ENCODE assay signal across 14 cellular contexts in the genomic region with DNA sequence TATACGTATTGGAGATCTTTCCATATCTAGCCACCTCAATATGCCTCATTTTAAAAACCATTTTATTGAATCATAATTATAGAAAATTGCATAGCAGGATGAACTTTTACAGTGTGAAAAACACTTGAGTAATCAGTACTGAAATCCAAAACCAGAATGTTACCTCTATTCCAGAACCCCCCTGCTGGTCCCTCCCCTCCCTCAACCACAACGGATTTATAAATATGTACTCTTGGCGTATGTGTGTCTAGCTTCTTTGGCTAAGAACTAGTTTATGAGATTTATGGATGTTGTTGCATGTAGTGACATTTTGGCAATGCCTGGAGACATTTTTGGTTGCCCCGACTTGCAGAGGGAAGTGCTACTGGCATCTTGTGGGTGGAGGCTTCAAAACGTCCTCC. TPM values are rescaled to one million over a fixed set of nuclear protein-coding genes. Genes with fewer than 3 reads are reported as not detected.
DNase-seq lines count a peak whose midpoint lies in the region; ATAC-seq, FAIRE-seq and TF ChIP-seq lines count a peak whose summit lies in the region.
"Had no signal": no experiment of that assay in that cellular context is flagged by ENCODE, and none has a peak within 500 bp of the region (broad histone marks: within the 10 kb centered on the region; RNA-seq: fewer than 3 reads in every experiment).

No MANE protein-coding gene starts in this region.

- H3K27ac ChIP-seq in muscle layer of colon (ENCODE audit: low read depth, low read length) (peak overlapping the region; percentile 59), small intestine (ENCODE audit: low read depth in 1 of 2, low read length in 1 of 2) (no peak overlapping the region)

- H3K4me1 ChIP-seq in muscle layer of colon (ENCODE audit: insufficient read depth, low read length) (peaks cover 33% of the 10 kb centered on the region), small intestine (ENCODE audit: control insufficient read depth in 2 of 2, insufficient read depth in 1 of 2, low read depth in 1 of 2, low read length in 1 of 2) (peaks cover 0 to 3% of the 10 kb centered on the region in 2 donors)

- in situ Hi-C loops in astrocyte of the spinal cord (cut with HindIII; ENCODE audit: low sequenced_read_pairs), result no loop called here

- H3K9me3 ChIP-seq in muscle layer of colon (ENCODE audit: low read length) (no peaks in the 10 kb centered on the region), small intestine (ENCODE audit: control insufficient read depth, low read depth) (no peaks in the 10 kb centered on the region)

- no peak for TF ChIP-seq CTCF in astrocyte of the spinal cord (IDR thresholded peaks at IDR 0.05; ENCODE audit: low read depth, low read length)

- no peak overlapping the region for H3K4me3 ChIP-seq in astrocyte of the spinal cord (ENCODE audit: low read depth, low read length)
- no peak overlapping the region for H3K4me3 ChIP-seq in muscle layer of colon (ENCODE audit: low read depth in 1 of 2, low read length in 2 of 2)
- H3K4me3 ChIP-seq in small intestine (ENCODE audit: low read depth in 1 of 2, low read length in 2 of 2), result no peak overlapping the region

- no peak for ATAC-seq in HG03432 (IDR thresholded peaks at IDR 0.05; ENCODE audit: unreplicated experiment)
- no peak for ATAC-seq in GM18502 (IDR thresholded peaks at IDR 0.05; ENCODE audit: poor library complexity, unreplicated experiment)
- ATAC-seq: CD8-positive, alpha-beta T cell; stimulated activated naive CD8-positive, alpha-beta T cell treated with anti-CD3 and anti-CD28 coated beads, Interleukin-15, Interleukin-2, amounts not matched to agents 100 U/mL and 50 U/mL, for 24 hours had no signal

- no peak overlapping the region for H3K9ac ChIP-seq in muscle layer of colon (ENCODE audit: low read length)

- H3K27me3 ChIP-seq in muscle layer of colon (ENCODE audit: control insufficient read depth in 1 of 2, insufficient read depth in 2 of 2, low read length in 2 of 2), result no peaks in the 10 kb centered on the region
- no peaks in the 10 kb centered on the region for H3K27me3 ChIP-seq in small intestine (ENCODE audit: control insufficient read depth in 2 of 2, insufficient read depth in 2 of 2, low read length in 2 of 2)

- FAIRE-seq in small intestine (lab: Jason Lieb, UNC), result no peak
- FAIRE-seq: endometrium had no signal

- WGBS in small intestine, 3 donors, result 42 to 54% (median 44%) methylated on average over 5 of the region's 5 CpGs

- H3K36me3 ChIP-seq in muscle layer of colon (ENCODE audit: insufficient read depth, low read length) (no peaks in the 10 kb centered on the region), small intestine (ENCODE audit: control insufficient read depth in 2 of 2, insufficient read depth in 2 of 2, low read length in 2 of 2) (no peaks in the 10 kb centered on the region)

- DNase-seq in CD1c-positive myeloid dendritic cell (ENCODE audit: extremely low spot score) (peak; percentile 24), NCI-H1417 treated with DMSO at 0.1 percent for 48 hours (lab: John Stamatoyannopoulos, UW) (peak; percentile 80), astrocyte of the spinal cord (ENCODE audit: low read depth, low spot score) (peak; percentile 62), small intestine (no peak), NCI-H2196 treated with DMSO at 0.1 percent for 48 hours (lab: John Stamatoyannopoulos, UW; ENCODE audit: unreplicated experiment) (no peak)
- DNase-seq: activated CD8-positive, alpha-beta memory T cell treated with anti-CD3 and anti-CD28 coated beads, Interleukin-2, amount 50 U/mL, for 4 hours; CD8-positive, alpha-beta T cell; NCI-H1092 treated with DMSO at 0.1 percent for 48 hours; stimulated activated CD4-positive, alpha-beta T cell treated with anti-CD3 and anti-CD28 coated beads, Interleukin-4, amount 100 ng/mL, for 1 hour; stimulated activated naive CD8-positive, alpha-beta T cell treated with anti-CD3 and anti-CD28 coated beads, Interleukin-15, Interleukin-2, amounts not matched to agents 100 U/mL and 50 U/mL, for 24 hours had no signal

RNA-seq across cellular contexts. Expression of gene ITPRIPL2, which starts 23.4 kb away (rescaled TPM):
- 1 to 10 TPM; 3.6 to 7.2 (median 5.1) TPM for polyA plus RNA-seq in small intestine

RNA-seq across cellular contexts. Expression of gene SYT17, which starts 30.8 kb away (rescaled TPM):
- 1 to 10 TPM; 1.8 to 4.1 (median 2.5) TPM for polyA plus RNA-seq in small intestine

Comparison
In these comparisons a context has a peak if more than half of its experiments do, and no peak if none do; other contexts are left out.
1. DNase-seq: peak in CD1c-positive myeloid dendritic cell (single experiment), NCI-H1417 treated with DMSO at 0.1 percent for 48 hours (single experiment) and astrocyte of the spinal cord (single experiment); none in small intestine (single experiment) and NCI-H2196 treated with DMSO at 0.1 percent for 48 hours (single experiment).